ENCODE assay signal across 28 cellular contexts in the genomic region with DNA sequence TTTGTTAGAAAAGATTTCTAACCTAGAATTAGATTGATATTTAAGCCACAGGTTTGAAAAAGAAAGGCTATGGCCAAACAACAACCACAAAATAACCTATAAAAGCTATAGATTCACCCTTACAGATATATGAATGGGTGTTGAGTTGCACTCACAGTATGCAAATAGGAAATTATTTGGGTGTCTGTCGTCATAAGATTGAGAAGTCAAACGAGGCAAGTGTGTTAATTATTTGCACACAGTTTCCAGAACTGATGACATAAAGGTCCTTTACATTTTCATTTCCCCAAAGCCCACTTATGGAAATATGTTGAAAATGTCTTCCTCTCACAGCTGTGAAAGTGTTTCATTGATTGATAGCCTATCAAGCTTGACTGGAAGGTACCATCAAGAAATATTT.
"Had no signal": no experiment of that assay in that cellular context is flagged by ENCODE, and none has a peak within 500 bp of the region (broad histone marks: within the 10 kb centered on the region; RNA-seq: fewer than 3 reads in every experiment).

No MANE protein-coding gene starts in this region.

- H3K36me3 Mint-ChIP-seq: immature natural killer cell, mesothelial cell of epicardium, naive B cell had no signal

- DNase-seq: colonic mucosa; cortex of kidney; effector CD8-positive, alpha-beta T cell; effector memory CD8-positive, alpha-beta T cell; endodermal cell; erythroblast; esophagus squamous epithelium; foreskin fibroblast; foreskin melanocyte; gastrocnemius medialis; glutamatergic neuron; head of caudate nucleus; heart right ventricle; hippocampal formation; immature natural killer cell; left cardiac atrium; left lung; left ventricle myocardium superior; lower lobe of right lung; mesenchymal stem cell; mucosa of descending colon; naive B cell had no signal

- H3K27me3 Mint-ChIP-seq: dendritic cell treated with granulocyte-macrophage colony-stimulating factor and Interleukin-4, amounts not matched to agents 40 ng/mL and 50 ng/mL, for 4 days; effector memory CD8-positive, alpha-beta T cell; naive B cell had no signal

- H3K9me3 ChIP-seq: colonic mucosa, esophagus squamous epithelium, gastrocnemius medialis, heart right ventricle, left lung, lower lobe of right lung, mucosa of descending colon had no signal

- H3K27ac ChIP-seq: colonic mucosa, epithelial cell of prostate, esophagus squamous epithelium, gastrocnemius medialis, heart right ventricle, left lung, lower lobe of right lung had no signal

- H3K4me3 ChIP-seq: colonic mucosa, esophagus squamous epithelium, gastrocnemius medialis, heart right ventricle, left lung, lower lobe of right lung, mucosa of descending colon had no signal

- FAIRE-seq: endometrium, keratinocyte had no signal

- H3K27ac Mint-ChIP-seq: dendritic cell treated with granulocyte-macrophage colony-stimulating factor and Interleukin-4, amounts not matched to agents 40 ng/mL and 50 ng/mL, for 4 days; effector memory CD8-positive, alpha-beta T cell; endodermal cell; immature natural killer cell; mesothelial cell of epicardium; naive B cell had no signal

- ATAC-seq: effector memory CD8-positive, alpha-beta T cell; esophagus mucosa; gastrocnemius medialis; heart right ventricle; left cardiac atrium; left lung; left ventricle myocardium superior; lower lobe of right lung; mucosa of descending colon had no signal

- H3K4me3 Mint-ChIP-seq: dendritic cell treated with granulocyte-macrophage colony-stimulating factor and Interleukin-4, amounts not matched to agents 40 ng/mL and 50 ng/mL, for 4 days; effector memory CD8-positive, alpha-beta T cell; endodermal cell; immature natural killer cell; mesothelial cell of epicardium; naive B cell had no signal

- H3K4me1 ChIP-seq: colonic mucosa, esophagus squamous epithelium, gastrocnemius medialis, heart right ventricle, left lung, lower lobe of right lung had no signal

- H3K9me3 Mint-ChIP-seq: dendritic cell treated with granulocyte-macrophage colony-stimulating factor and Interleukin-4, amounts not matched to agents 40 ng/mL and 50 ng/mL, for 4 days; effector memory CD8-positive, alpha-beta T cell; endodermal cell; immature natural killer cell; mesothelial cell of epicardium; naive B cell had no signal

- H3K36me3 ChIP-seq: colonic mucosa, esophagus squamous epithelium, gastrocnemius medialis, heart right ventricle, left lung, lower lobe of right lung had no signal

- H3K4me1 Mint-ChIP-seq: endodermal cell, immature natural killer cell, mesothelial cell of epicardium, naive B cell had no signal

- H3K27me3 ChIP-seq: colonic mucosa, esophagus squamous epithelium, gastrocnemius medialis, heart right ventricle, left lung had no signal
